8 cellular contexts compared by ENCODE assay signal in the genomic region with DNA sequence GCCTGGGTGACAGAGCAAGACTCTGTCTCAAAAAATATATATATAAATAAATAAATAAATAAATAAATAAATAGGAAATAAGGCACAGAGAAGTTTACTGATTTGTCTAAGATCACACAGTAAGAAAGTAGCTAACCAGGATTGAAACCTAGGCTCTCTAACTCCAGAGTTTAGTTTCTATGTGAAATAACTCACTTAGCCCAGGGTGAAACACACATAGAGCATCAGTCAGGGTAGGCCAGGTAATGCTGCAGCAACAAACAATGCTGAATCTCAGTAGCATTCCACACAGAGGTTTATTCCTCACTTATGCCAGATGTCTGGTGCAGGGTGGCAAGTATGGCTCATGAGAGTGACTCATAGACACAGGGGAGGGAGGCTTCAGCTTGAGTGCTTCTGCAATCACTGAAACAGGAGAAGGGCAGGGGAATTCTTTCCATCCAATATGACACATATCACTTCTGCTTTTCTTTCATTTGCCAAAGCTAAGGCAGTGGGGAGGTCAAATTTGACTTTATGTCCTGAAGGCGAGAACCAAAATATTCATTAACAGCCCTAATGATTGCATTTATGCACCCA. TPM values are rescaled to one million over a fixed set of nuclear protein-coding genes. Genes with fewer than 3 reads are reported as not detected.
DNase-seq lines count a peak whose midpoint lies in the region; ATAC-seq and TF ChIP-seq lines count a peak whose summit lies in the region.

No MANE protein-coding gene starts in this region.

- 90% methylated on average over 1 of the region's 1 CpG for WGBS in lung, 2 donors

- no peaks in the 10 kb centered on the region for H3K4me1 ChIP-seq in lung (ENCODE audit: control insufficient read depth in 2 of 2, insufficient read depth in 2 of 2, low read length in 2 of 2)

- no peaks in the 10 kb centered on the region for H3K27me3 ChIP-seq in lung (ENCODE audit: control insufficient read depth, insufficient read depth)

- DNase-seq in lung (ENCODE audit: low spot score) (peak; percentile 34), HUDEP-2 (lab: John Stamatoyannopoulos, UW; ENCODE audit: unreplicated experiment in 76 of 76) (no peak), globus pallidus (ENCODE audit: low spot score) (no peak)

- H3K9me3 ChIP-seq in lung (ENCODE audit: control insufficient read depth in 2 of 2, insufficient read depth in 1 of 2, low read length in 1 of 2), result no peaks in the 10 kb centered on the region

- H3K36me3 ChIP-seq in lung (ENCODE audit: control insufficient read depth in 2 of 2, insufficient read depth in 2 of 2, low read length in 2 of 2), result no peaks in the 10 kb centered on the region

- no peak for TF ChIP-seq CTCF in lung (IDR thresholded peaks at IDR 0.05; ENCODE audit: control extremely low read depth, extremely low read depth)

- peak; percentile 58 for ATAC-seq in GM18502 (IDR thresholded peaks at IDR 0.05; ENCODE audit: poor library complexity, unreplicated experiment)
- peak; percentile 79 for ATAC-seq in HG02852 (IDR thresholded peaks at IDR 0.05; ENCODE audit: unreplicated experiment)
- ATAC-seq in SK-N-SH treated with all-trans-retinoic acid at 6 μM for 48 hours, result peak; percentile 82
- peak; percentile 56 for ATAC-seq in lung (ENCODE audit: insufficient read depth, low FRiP score)
- no peak for ATAC-seq in HG02763 (IDR thresholded peaks at IDR 0.05; ENCODE audit: unreplicated experiment)
- ATAC-seq in GM19324 (IDR thresholded peaks at IDR 0.05; ENCODE audit: low FRiP score, unreplicated experiment), result no peak

- no peak overlapping the region for H3K27ac ChIP-seq in lung (ENCODE audit: low read depth in 1 of 2, low read length in 1 of 2)

- no peak overlapping the region for H3K4me3 ChIP-seq in lung

TF ChIP-seq in SK-N-SH treated with all-trans-retinoic acid at 6 μM for 48 hours, 23 proteins besides CTCF, POLR2A, EP300 and RAD21:
- TF ChIP-seq TSHZ2 (CRISPR knock-in tag; IDR thresholded peaks at IDR 0.05) (no peak), SNAI2 (CRISPR knock-in tag; IDR thresholded peaks at IDR 0.05) (no peak), ZNF8 (CRISPR knock-in tag; IDR thresholded peaks at IDR 0.05) (no peak), OSR1 (CRISPR knock-in tag; IDR thresholded peaks at IDR 0.05) (no peak), ZNF70 (CRISPR knock-in tag; IDR thresholded peaks at IDR 0.05) (no peak), ZNF565 (CRISPR knock-in tag; conservative IDR thresholded peaks at IDR 0.05; ENCODE audit: low read depth) (no peak), ZC3H10 (CRISPR knock-in tag; IDR thresholded peaks at IDR 0.05) (no peak), POU6F1 (CRISPR knock-in tag; IDR thresholded peaks at IDR 0.05; ENCODE audit: borderline replicate concordance, low read depth) (no peak), ZFP30 (CRISPR knock-in tag; IDR thresholded peaks at IDR 0.05) (no peak), RARB (CRISPR knock-in tag; IDR thresholded peaks at IDR 0.05) (no peak), ISL1 (CRISPR knock-in tag; IDR thresholded peaks at IDR 0.05) (no peak), ZFP3 (CRISPR knock-in tag; IDR thresholded peaks at IDR 0.05) (no peak), GLIS3 (CRISPR knock-in tag; IDR thresholded peaks at IDR 0.05) (no peak), PATZ1 (CRISPR knock-in tag; IDR thresholded peaks at IDR 0.05; ENCODE audit: borderline replicate concordance) (no peak), TOX (CRISPR knock-in tag; IDR thresholded peaks at IDR 0.05; ENCODE audit: borderline replicate concordance) (no peak), CSDC2 (CRISPR knock-in tag; IDR thresholded peaks at IDR 0.05) (no peak), PPARA (CRISPR knock-in tag; IDR thresholded peaks at IDR 0.05; ENCODE audit: borderline replicate concordance) (no peak), ARNTL (CRISPR knock-in tag; IDR thresholded peaks at IDR 0.05; ENCODE audit: borderline replicate concordance, low read depth) (no peak)
- TF ChIP-seq, protein P1, sequence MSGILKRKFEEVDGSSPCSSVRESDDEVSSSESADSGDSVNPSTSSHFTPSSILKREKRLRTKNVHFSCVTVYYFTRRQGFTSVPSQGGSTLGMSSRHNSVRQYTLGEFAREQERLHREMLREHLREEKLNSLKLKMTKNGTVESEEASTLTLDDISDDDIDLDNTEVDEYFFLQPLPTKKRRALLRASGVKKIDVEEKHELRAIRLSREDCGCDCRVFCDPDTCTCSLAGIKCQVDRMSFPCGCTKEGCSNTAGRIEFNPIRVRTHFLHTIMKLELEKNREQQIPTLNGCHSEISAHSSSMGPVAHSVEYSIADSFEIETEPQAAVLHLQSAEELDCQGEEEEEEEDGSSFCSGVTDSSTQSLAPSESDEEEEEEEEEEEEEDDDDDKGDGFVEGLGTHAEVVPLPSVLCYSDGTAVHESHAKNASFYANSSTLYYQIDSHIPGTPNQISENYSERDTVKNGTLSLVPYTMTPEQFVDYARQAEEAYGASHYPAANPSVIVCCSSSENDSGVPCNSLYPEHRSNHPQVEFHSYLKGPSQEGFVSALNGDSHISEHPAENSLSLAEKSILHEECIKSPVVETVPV (CRISPR knock-in tag; IDR thresholded peaks at IDR 0.05), result no peak
TF ChIP-seq in SK-N-SH treated with all-trans-retinoic acid at 6 μM for 48 hours: peak in this region for 0.

RNA-seq across cellular contexts. Expression of gene KANK4, which starts 37.1 kb away (rescaled TPM):
- total RNA-seq in lung, result 10 to 100 TPM in 1 of 2 donors, 1 to 10 TPM in 1; 1.6 to 11.4 TPM
- under 1 TPM; 0.10 to 0.35 TPM for polyA plus RNA-seq in lung

Comparison
In these comparisons a context has a peak if more than half of its experiments do, and no peak if none do; other contexts are left out.
1. ATAC-seq: peak in GM18502 (single experiment), HG02852 (single experiment), SK-N-SH treated with all-trans-retinoic acid at 6 μM for 48 hours (single experiment) and lung (single experiment); none in HG02763 (single experiment) and GM19324 (single experiment).